Comparison of ENCODE assay signal across 9 cellular contexts in genomic region chr17:59381716-59382570, GRCh38. TPM values are rescaled to one million over a fixed set of nuclear protein-coding genes. Genes with fewer than 3 reads are reported as not detected.
DNase-seq lines count a peak whose midpoint lies in the region; ATAC-seq, FAIRE-seq and TF ChIP-seq lines count a peak whose summit lies in the region.
"Had no signal": no experiment of that assay in that cellular context is flagged by ENCODE, and none has a peak within 500 bp of the region (broad histone marks: within the 10 kb centered on the region; RNA-seq: fewer than 3 reads in every experiment).

No MANE protein-coding gene starts in this region.

- dilution Hi-C loops in keratinocyte (cut with MboI; ENCODE audit: extremely low pct_ligation_motif_present, low sequenced_read_pairs): no loop called here

- FAIRE-seq in keratinocyte (lab: Jason Lieb, UNC): no peak

- H3K27ac ChIP-seq in keratinocyte (ENCODE audit: control insufficient read depth, insufficient read depth, low read length): no peak overlapping the region
- peak overlapping the region; percentile 96 to 99 (median 98) for H3K27ac ChIP-seq in gastrocnemius medialis

- no peaks in the 10 kb centered on the region for H3K79me2 ChIP-seq in keratinocyte (ENCODE audit: control insufficient read depth, insufficient read depth, low read length)

- TF ChIP-seq CTCF in keratinocyte (optimal IDR thresholded peaks at IDR 0.05 in 1 of 3, IDR thresholded peaks at IDR 0.05 in 1 of 3, conservative IDR thresholded peaks at IDR 0.05 in 1 of 3; ENCODE audit: extremely low read depth in 1 of 3, insufficient read depth in 2 of 3, low read length in 3 of 3) (no peak), gastrocnemius medialis (IDR thresholded peaks at IDR 0.05 in 4 of 5, conservative IDR thresholded peaks at IDR 0.05 in 1 of 5) (no peak)

- H3K9me3 ChIP-seq in keratinocyte (ENCODE audit: control insufficient read depth, low read depth, low read length) (no peaks in the 10 kb centered on the region), gastrocnemius medialis (no peaks in the 10 kb centered on the region)

- H3K36me3 ChIP-seq in keratinocyte (ENCODE audit: control insufficient read depth in 2 of 2, extremely low read depth in 1 of 2, insufficient read depth in 2 of 2, low read length in 2 of 2) (no peaks in the 10 kb centered on the region), gastrocnemius medialis (no peaks in the 10 kb centered on the region)

- ATAC-seq in gastrocnemius medialis (peak; percentile 33 to 43), GM18858 (IDR thresholded peaks at IDR 0.05; ENCODE audit: unreplicated experiment) (no peak)

- no peaks in the 10 kb centered on the region for H4K20me1 ChIP-seq in keratinocyte (ENCODE audit: control insufficient read depth, extremely low read depth, insufficient read depth, low read length)

- H3K27me3 ChIP-seq in keratinocyte (ENCODE audit: control insufficient read depth, extremely low read depth, insufficient read depth, low read length): no peaks in the 10 kb centered on the region
- H3K27me3 ChIP-seq in gastrocnemius medialis: no peaks in the 10 kb centered on the region

- TF ChIP-seq POLR2A in gastrocnemius medialis (IDR thresholded peaks at IDR 0.05): no peak

- no peaks in the 10 kb centered on the region for H3K4me1 ChIP-seq in keratinocyte (ENCODE audit: control insufficient read depth, extremely low read depth, insufficient read depth, low read length)
- H3K4me1 ChIP-seq in gastrocnemius medialis: peaks cover 72 to 80% of the 10 kb centered on the region in 2 donors

- no peak overlapping the region for H3K4me2 ChIP-seq in keratinocyte (ENCODE audit: control insufficient read depth, extremely low read depth, insufficient read depth, low read depth, low read length)

- intact Hi-C loops in gastrocnemius medialis (cut with DNase I; ENCODE audit: low total_unique reads): no loop called here

- H3K9me1 ChIP-seq in keratinocyte (ENCODE audit: control insufficient read depth, extremely low read depth, insufficient read depth, low read length): no peaks in the 10 kb centered on the region

- DNase-seq in NCI-H1092 (lab: John Stamatoyannopoulos, UW) (peak; percentile 54), amniotic epithelial cell (ENCODE audit: low read depth) (peak; percentile 70), keratinocyte (ENCODE audit: low read depth, low spot score) (no peak), gastrocnemius medialis (no peak), cerebellar nuclear complex (lab: John Stamatoyannopoulos, UW) (no peak)
- no peak for DNase-seq in stimulated activated CD4-positive, alpha-beta T cell treated with anti-CD3 and anti-CD28 coated beads, Interleukin-4, amount 100 ng/mL, for 24 hours
- no peak for DNase-seq in activated T-cell treated with anti-CD3 and anti-CD28 coated beads, Interleukin-2, amount 50 U/mL, for 1 hour
- DNase-seq: stimulated activated CD4-positive, alpha-beta T cell treated with anti-CD3 and anti-CD28 coated beads, Interleukin-2, amount 100 ng/mL, for 48 hours had no signal

- H2AFZ ChIP-seq in keratinocyte (ENCODE audit: control insufficient read depth, low read length): peak overlapping the region; percentile 40

- no peak overlapping the region for H3K4me3 ChIP-seq in keratinocyte (ENCODE audit: control insufficient read depth in 2 of 3, extremely low read depth in 1 of 3, insufficient read depth in 2 of 3, low read depth in 1 of 3, low read length in 3 of 3)
- no peak overlapping the region for H3K4me3 ChIP-seq in gastrocnemius medialis

- no peak overlapping the region for H3K9ac ChIP-seq in keratinocyte (ENCODE audit: control insufficient read depth, extremely low read depth, insufficient read depth, low read length)

- in situ Hi-C loops in gastrocnemius medialis (cut with MboI; ENCODE audit: low sequenced_read_pairs in 4 of 4): no loop called here

RNA-seq across cellular contexts. Expression of gene YPEL2, which starts 50.5 kb away (rescaled TPM):
- polyA plus RNA-seq in keratinocyte: 2.4 to 5.7 TPM (median 4.6 TPM) in 3 replicates
- polyA plus RNA-seq in keratinocyte (2011; ENCODE audit: low read depth): 9.2 TPM
- polyA plus RNA-seq in keratinocyte (2011; cell fraction: cytosol; rRNA removed): 2.3 and 4.5 TPM in 2 replicates
- polyA plus RNA-seq in keratinocyte (2011; cell fraction: nucleus; rRNA removed): 7.7 and 8.4 TPM in 2 replicates
- 1.0 and 5.9 TPM in 2 replicates for polyA plus RNA-seq in keratinocyte (2012; ENCODE audit: low replicate concordance)
- polyA minus RNA-seq in keratinocyte: 1.7 to 9.8 TPM (median 8.7 TPM) in 3 replicates
- 2.3 TPM for polyA minus RNA-seq in keratinocyte (2011; cell fraction: cytosol; rRNA and poly(A)+ RNA removed)
- 4.4 and 5.7 TPM in 2 replicates for polyA minus RNA-seq in keratinocyte (2011; cell fraction: nucleus; rRNA and poly(A)+ RNA removed)
- total RNA-seq in gastrocnemius medialis: 10 to 100 TPM; 18.9 to 27.4 (median 22.2) TPM

Comparison
In these comparisons a context has a peak if more than half of its experiments do, and no peak if none do; other contexts are left out.
1. DNase-seq: peak in NCI-H1092 (single experiment) and amniotic epithelial cell (single experiment); none in keratinocyte (single experiment), gastrocnemius medialis (0 of 2), cerebellar nuclear complex (0 of 2), stimulated activated CD4-positive, alpha-beta T cell treated with anti-CD3 and anti-CD28 coated beads, Interleukin-4, amount 100 ng/mL, for 24 hours (single experiment) and activated T-cell treated with anti-CD3 and anti-CD28 coated beads, Interleukin-2, amount 50 U/mL, for 1 hour (single experiment).